In genomic region chr5:127275641-127276193, GRCh38 we compare ENCODE assay signal across 21 cellular contexts. TPM values are rescaled to one million over a fixed set of nuclear protein-coding genes. Genes with fewer than 3 reads are reported as not detected.
"Had no signal": no experiment of that assay in that cellular context is flagged by ENCODE, and none has a peak within 500 bp of the region (broad histone marks: within the 10 kb centered on the region; RNA-seq: fewer than 3 reads in every experiment).

No MANE protein-coding gene starts in this region.

- H3K9me3 Mint-ChIP-seq: activated T-helper 1 cell treated with anti-CD3 and anti-CD28 coated beads, Interleukin-12 subunit alpha, Interleukin-12 subunit beta, Interleukin-2, Interleukin-4 antibody, amounts not matched to agents 30 ng/mL and 10 ng/mL and 1 ng/mL, durations not matched to agents 14 hours and 24 hours and 36 hours; T-helper 2 cell treated with Interferon-gamma antibody and Interleukin-4, amounts not matched to agents 5 μg/mL and 100 μg/mL, for 36 hours had no signal

- ATAC-seq: activated CD8-positive, alpha-beta T cell treated with anti-CD3 and anti-CD28 coated beads, Interleukin-2, amount 10 ng/mL, durations not matched to agents 7 days and 5 days; body of pancreas had no signal

- H3K27ac Mint-ChIP-seq: activated B cell treated with CpG ODN at 0.5 μM for 24 hours; activated CD8-positive, alpha-beta T cell treated with anti-CD3 and anti-CD28 coated beads, Interleukin-2, amount 10 ng/mL, durations not matched to agents 7 days and 5 days; activated naive CD4-positive, alpha-beta T cell treated with anti-CD3 and anti-CD28 coated beads, Interleukin-2, amount 50 U/mL, for 24 hours; activated T-cell treated with anti-CD3 and anti-CD28 coated beads, Interleukin-2, amount 50 U/mL, for 24 hours; activated T-helper 1 cell treated with anti-CD3 and anti-CD28 coated beads, Interleukin-12 subunit alpha, Interleukin-12 subunit beta, Interleukin-2, Interleukin-4 antibody, amounts not matched to agents 30 ng/mL and 10 ng/mL and 1 ng/mL, durations not matched to agents 14 hours and 24 hours and 36 hours; T-helper 2 cell treated with Interferon-gamma antibody and Interleukin-4, amounts not matched to agents 5 μg/mL and 100 μg/mL, for 36 hours had no signal

- DNase-seq: activated B cell treated with CpG ODN at 0.5 μM for 24 hours; activated CD4-positive, alpha-beta T cell treated with anti-CD3 and anti-CD28 coated beads for 1 hour; activated CD8-positive, alpha-beta T cell treated with anti-CD3 and anti-CD28 coated beads, Interleukin-2, amount 10 ng/mL, durations not matched to agents 7 days and 5 days; activated effector memory CD4-positive, alpha-beta T cell treated with Interleukin-2 at 50 U/mL for 16 hours; activated naive CD4-positive, alpha-beta T cell; activated T-cell treated with anti-CD3 and anti-CD28 coated beads, Interleukin-2, amount 50 U/mL, for 24 hours; body of pancreas; cortex of kidney; NCI-H1092; NCI-H1930; NCI-H2171; NCI-H2227 treated with DMSO at 0.1 percent for 48 hours; NCI-H526 treated with DMSO at 0.1 percent for 48 hours; SK-N-SH had no signal

- H3K4me1 Mint-ChIP-seq: activated B cell treated with CpG ODN at 0.5 μM for 24 hours; activated naive CD4-positive, alpha-beta T cell treated with anti-CD3 and anti-CD28 coated beads, Interleukin-2, amount 50 U/mL, for 24 hours; central memory CD8-positive, alpha-beta T cell had no signal

- H3K36me3 Mint-ChIP-seq: activated naive CD4-positive, alpha-beta T cell treated with anti-CD3 and anti-CD28 coated beads, Interleukin-2, amount 50 U/mL, for 24 hours had no signal

- H3K4me3 Mint-ChIP-seq: activated B cell treated with CpG ODN at 0.5 μM for 24 hours; activated CD8-positive, alpha-beta T cell treated with anti-CD3 and anti-CD28 coated beads, Interleukin-2, amount 10 ng/mL, durations not matched to agents 7 days and 5 days; activated naive CD4-positive, alpha-beta T cell treated with anti-CD3 and anti-CD28 coated beads, Interleukin-2, amount 50 U/mL, for 24 hours; activated T-cell treated with anti-CD3 and anti-CD28 coated beads, Interleukin-2, amount 50 U/mL, for 24 hours; activated T-helper 1 cell treated with anti-CD3 and anti-CD28 coated beads, Interleukin-12 subunit alpha, Interleukin-12 subunit beta, Interleukin-2, Interleukin-4 antibody, amounts not matched to agents 30 ng/mL and 10 ng/mL and 1 ng/mL, durations not matched to agents 14 hours and 24 hours and 36 hours; central memory CD8-positive, alpha-beta T cell; T-helper 2 cell treated with Interferon-gamma antibody and Interleukin-4, amounts not matched to agents 5 μg/mL and 100 μg/mL, for 36 hours had no signal

RNA-seq across cellular contexts. Expression of gene MEGF10, which starts 14.9 kb away (rescaled TPM):
- total RNA-seq: activated B cell treated with CpG ODN at 0.5 μM for 24 hours; activated CD8-positive, alpha-beta T cell treated with anti-CD3 and anti-CD28 coated beads, Interleukin-2, amount 10 ng/mL, durations not matched to agents 7 days and 5 days; activated T-helper 1 cell treated with anti-CD3 and anti-CD28 coated beads, Interleukin-12 subunit alpha, Interleukin-12 subunit beta, Interleukin-2, Interleukin-4 antibody, amounts not matched to agents 30 ng/mL and 10 ng/mL and 1 ng/mL, durations not matched to agents 14 hours and 24 hours and 36 hours; MCF 10A; OCI-LY7; T-helper 1 cell treated with Interleukin-12 subunit alpha and Interleukin-12 subunit beta and Interleukin-4 antibody, amounts not matched to agents 30 ng/mL and 1 ng/mL, for 36 hours had no signal
